ENCODE assay signal across 18 cellular contexts in the genomic region with DNA sequence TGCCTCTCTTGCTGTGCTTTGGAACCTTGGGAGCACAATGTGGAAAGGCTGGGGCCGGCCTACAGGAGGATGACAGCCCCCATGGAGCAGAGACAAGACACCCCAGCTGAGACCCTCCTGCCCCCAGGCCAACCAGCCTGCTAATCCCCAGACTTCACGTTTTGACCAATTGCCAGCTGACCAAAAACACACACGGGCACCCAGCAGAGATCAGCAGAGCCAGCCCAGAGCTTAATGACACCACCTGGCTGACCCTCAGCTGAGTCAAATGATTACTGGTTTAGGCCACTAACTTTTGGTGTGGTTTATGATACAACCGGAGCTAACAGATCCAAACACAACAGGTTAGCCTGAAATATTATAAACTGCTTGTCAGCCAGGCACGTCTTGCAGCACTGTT.
DNase-seq lines count a peak whose midpoint lies in the region; ATAC-seq and TF ChIP-seq lines count a peak whose summit lies in the region.
"Had no signal": no experiment of that assay in that cellular context is flagged by ENCODE, and none has a peak within 500 bp of the region (broad histone marks: within the 10 kb centered on the region; RNA-seq: fewer than 3 reads in every experiment).

No MANE protein-coding gene starts in this region.

- no peak overlapping the region for H3K14ac ChIP-seq in trophoblast cell (ENCODE audit: low read length)

- H4K8ac ChIP-seq in trophoblast cell (ENCODE audit: low read depth, low read length), result no peak overlapping the region

- peaks cover 3% of the 10 kb centered on the region for H3F3A ChIP-seq in neural progenitor cell (ENCODE audit: low read depth)

- no peaks in the 10 kb centered on the region for H3K27me3 Mint-ChIP-seq in neural progenitor cell (ENCODE audit: insufficient read depth, low read depth)
- H3K27me3 Mint-ChIP-seq in stimulated activated memory B cell treated with anti-CD40 and anti-IgM and Interleukin-4, amounts not matched to agents 10 μg/mL and 1 μg/mL and 100 μg/mL, for 72 hours, result peaks cover 62% of the 10 kb centered on the region

- no peaks in the 10 kb centered on the region for H3K27me3 ChIP-seq in neural progenitor cell
- no peaks in the 10 kb centered on the region for H3K27me3 ChIP-seq in lower lobe of right lung (ENCODE audit: low read depth)
- H3K27me3 ChIP-seq in trophoblast cell (ENCODE audit: insufficient read depth, low read length), result no peaks in the 10 kb centered on the region

- no peak overlapping the region for H3K4me2 ChIP-seq in neural progenitor cell
- H3K4me2 ChIP-seq in trophoblast cell (ENCODE audit: low read length), result no peak overlapping the region

- H3K4me1 ChIP-seq in neural progenitor cell (no peaks in the 10 kb centered on the region), lower lobe of right lung (no peaks in the 10 kb centered on the region), trophoblast cell (ENCODE audit: control insufficient read depth in 1 of 2, insufficient read depth in 2 of 2, low read length in 2 of 2) (peaks cover 0 to 9% of the 10 kb centered on the region in 2 experiments)

- no peak overlapping the region for H3K4ac ChIP-seq in trophoblast cell (ENCODE audit: low read depth, low read length)

- no peak overlapping the region for H2AK5ac ChIP-seq in trophoblast cell (ENCODE audit: low read length)

- H3K36me3 Mint-ChIP-seq in neural progenitor cell, result no peaks in the 10 kb centered on the region
- H3K36me3 Mint-ChIP-seq in stimulated activated memory B cell treated with anti-CD40 and anti-IgM and Interleukin-4, amounts not matched to agents 10 μg/mL and 1 μg/mL and 100 μg/mL, for 72 hours, result no peaks in the 10 kb centered on the region

- H3K23ac ChIP-seq in trophoblast cell (ENCODE audit: low read length), result no peak overlapping the region

- H3K18ac ChIP-seq in trophoblast cell (ENCODE audit: low read length), result no peak overlapping the region

- H3K4me1 Mint-ChIP-seq in neural progenitor cell, result peaks cover 6% of the 10 kb centered on the region
- H3K4me1 Mint-ChIP-seq in stimulated activated memory B cell treated with anti-CD40 and anti-IgM and Interleukin-4, amounts not matched to agents 10 μg/mL and 1 μg/mL and 100 μg/mL, for 72 hours, result no peaks in the 10 kb centered on the region

- H3K27ac Mint-ChIP-seq in neural progenitor cell, result no peak overlapping the region
- H3K27ac Mint-ChIP-seq in stimulated activated memory B cell treated with anti-CD40 and anti-IgM and Interleukin-4, amounts not matched to agents 10 μg/mL and 1 μg/mL and 100 μg/mL, for 72 hours, result no peak overlapping the region

- H2AFZ ChIP-seq in neural progenitor cell (replicated peaks) (no peak overlapping the region), trophoblast cell (ENCODE audit: insufficient read depth, low read length, poor library complexity) (no peak overlapping the region)

- H3K4me3 Mint-ChIP-seq in neural progenitor cell, result no peak overlapping the region
- H3K4me3 Mint-ChIP-seq in stimulated activated memory B cell treated with anti-CD40 and anti-IgM and Interleukin-4, amounts not matched to agents 10 μg/mL and 1 μg/mL and 100 μg/mL, for 72 hours, result no peak overlapping the region
- H3K4me3 Mint-ChIP-seq: IgD-negative memory B cell had no signal

- H4K12ac ChIP-seq in trophoblast cell (ENCODE audit: low read depth, low read length), result no peak overlapping the region

- WGBS in trophoblast cell (ENCODE audit: extremely low coverage, insufficient coverage, insufficient read length), result no CpG with 5 or more reads among the region's 5 CpGs

- H2BK120ac ChIP-seq in trophoblast cell (ENCODE audit: insufficient read depth, low read length, poor library complexity), result no peak overlapping the region

- H3K9ac ChIP-seq in neural progenitor cell (no peak overlapping the region), trophoblast cell (ENCODE audit: low read length) (no peak overlapping the region)

- peak; percentile 49 for ATAC-seq in GM18502 (IDR thresholded peaks at IDR 0.05; ENCODE audit: poor library complexity, unreplicated experiment)
- peak; percentile 50 for ATAC-seq in GM21786 (IDR thresholded peaks at IDR 0.05; ENCODE audit: unreplicated experiment)
- ATAC-seq in lower lobe of right lung, result no peak
- no peak for ATAC-seq in stimulated activated memory B cell treated with anti-CD40 and anti-IgM and Interleukin-4, amounts not matched to agents 10 μg/mL and 1 μg/mL and 100 μg/mL, for 72 hours
- ATAC-seq: SK-N-SH treated with all-trans-retinoic acid at 6 μM for 48 hours had no signal

- H3K9me3 ChIP-seq in neural progenitor cell (ENCODE audit: low read depth) (no peaks in the 10 kb centered on the region), lower lobe of right lung (no peaks in the 10 kb centered on the region), trophoblast cell (ENCODE audit: insufficient read depth, low read depth, low read length) (peaks cover 2% of the 10 kb centered on the region)

- H2BK12ac ChIP-seq in trophoblast cell (ENCODE audit: low read length), result no peak overlapping the region

- intact Hi-C loops in lower lobe of right lung (cut with DNase I), result no loop called here

- no peak overlapping the region for H2BK5ac ChIP-seq in trophoblast cell (ENCODE audit: low read depth, low read length, poor library complexity)

- TF ChIP-seq CTCF in VCaP (conservative IDR thresholded peaks at IDR 0.05) (no peak), neural progenitor cell (IDR thresholded peaks at IDR 0.05) (no peak), lower lobe of right lung (IDR thresholded peaks at IDR 0.05) (no peak)

- H3K4me3 ChIP-seq in neural progenitor cell, result no peak overlapping the region
- no peak overlapping the region for H3K4me3 ChIP-seq in lower lobe of right lung
- H3K4me3 ChIP-seq in trophoblast cell (ENCODE audit: low read depth, low read length), result no peak overlapping the region

- H3K9me3 Mint-ChIP-seq in neural progenitor cell, result no peaks in the 10 kb centered on the region
- H3K9me3 Mint-ChIP-seq in stimulated activated memory B cell treated with anti-CD40 and anti-IgM and Interleukin-4, amounts not matched to agents 10 μg/mL and 1 μg/mL and 100 μg/mL, for 72 hours, result no peaks in the 10 kb centered on the region
- H3K9me3 Mint-ChIP-seq: IgD-negative memory B cell had no signal

- H3K36me3 ChIP-seq in neural progenitor cell (no peaks in the 10 kb centered on the region), lower lobe of right lung (no peaks in the 10 kb centered on the region), trophoblast cell (ENCODE audit: control insufficient read depth in 1 of 2, insufficient read depth in 2 of 2, low read length in 2 of 2) (no peaks in the 10 kb centered on the region)

- peak overlapping the region; percentile 27; the same call in 1 of the 2 replicates for H3K27ac ChIP-seq in VCaP
- no peak overlapping the region for H3K27ac ChIP-seq in neural progenitor cell
- no peak overlapping the region for H3K27ac ChIP-seq in lower lobe of right lung
- no peak overlapping the region for H3K27ac ChIP-seq in trophoblast cell (ENCODE audit: low read depth, low read length)
- H3K27ac ChIP-seq: C4-2B had no signal

- H4K20me1 ChIP-seq in neural progenitor cell (ENCODE audit: low read depth), result no peaks in the 10 kb centered on the region

- H4K91ac ChIP-seq in trophoblast cell (ENCODE audit: low read depth, low read length), result no peak overlapping the region

- DNase-seq in neural progenitor cell (ENCODE audit: low spot score) (peak; percentile 12), lower lobe of right lung (no peak), trophoblast cell (no peak)
- DNase-seq: Kasumi-1; NCI-H1105 treated with DMSO at 0.1 percent for 48 hours; NCI-H187 treated with DMSO at 0.1 percent for 48 hours; NCI-H345; NCI-H526; NK-92 treated with Interleukin-12 subunit alpha and Interleukin-12 subunit beta, amount 100 ng/mL, for 24 hours; SHP77; T-helper 1 cell had no signal

- H3K79me2 ChIP-seq in neural progenitor cell (ENCODE audit: low read depth) (no peaks in the 10 kb centered on the region), trophoblast cell (ENCODE audit: control insufficient read depth, insufficient read depth, low read length, poor library complexity) (no peaks in the 10 kb centered on the region)

- H3K79me1 ChIP-seq in trophoblast cell (ENCODE audit: low read length), result no peaks in the 10 kb centered on the region

Comparison
In these comparisons a context has a peak if more than half of its experiments do, and no peak if none do; other contexts are left out.
1. ATAC-seq: peak in GM18502 (single experiment) and GM21786 (single experiment); none in lower lobe of right lung (0 of 2) and stimulated activated memory B cell treated with anti-CD40 and anti-IgM and Interleukin-4, amounts not matched to agents 10 μg/mL and 1 μg/mL and 100 μg/mL, for 72 hours (single experiment).